In genomic region chr18:77133920-77134496, GRCh38 we compare ENCODE assay signal across 1 cellular context.
TF ChIP-seq lines count a peak whose summit lies in the region.

No MANE protein-coding gene starts in this region.

TF ChIP-seq in GM23338, 12 proteins besides CTCF, POLR2A, EP300 and RAD21 (continued from another document):
- TF ChIP-seq ZNF462 (CRISPR knock-in tag; IDR thresholded peaks at IDR 0.05) = no peak
TF ChIP-seq in GM23338: peak in this region for 0.
